In genomic region chr1:41868241-41868953, GRCh38 we compare ENCODE assay signal across 9 cellular contexts. TPM values are rescaled to one million over a fixed set of nuclear protein-coding genes. Genes with fewer than 3 reads are reported as not detected.
DNase-seq lines count a peak whose midpoint lies in the region; ATAC-seq and TF ChIP-seq lines count a peak whose summit lies in the region.
"Had no signal": no experiment of that assay in that cellular context is flagged by ENCODE, and none has a peak within 500 bp of the region (broad histone marks: within the 10 kb centered on the region; RNA-seq: fewer than 3 reads in every experiment).

No MANE protein-coding gene starts in this region.

- H3K9me3 Mint-ChIP-seq in endodermal cell = no peaks in the 10 kb centered on the region
- H3K9me3 Mint-ChIP-seq: immature natural killer cell had no signal

- no peak overlapping the region for H3K27ac Mint-ChIP-seq in endodermal cell

- DNase-seq in GM13977 (ENCODE audit: low spot score) (peak; percentile 56), NB4 (ENCODE audit: low read depth) (peak; percentile 44), endodermal cell (no peak), NCI-H510A (lab: John Stamatoyannopoulos, UW) (no peak), KG1 (lab: John Stamatoyannopoulos, UW) (no peak), SK-N-DZ (ENCODE audit: low spot score) (no peak), H4 (ENCODE audit: low spot score) (no peak)

- ATAC-seq in GM21576 (IDR thresholded peaks at IDR 0.05; ENCODE audit: unreplicated experiment) = peak; percentile 78

- TF ChIP-seq CTCF in GM13977 (IDR thresholded peaks at IDR 0.05; ENCODE audit: extremely low read depth, insufficient read depth, missing control alignments) (peak; percentile 55), NB4 (IDR thresholded peaks at IDR 0.05; ENCODE audit: low read depth, low read length) (peak; percentile 25), endodermal cell (conservative IDR thresholded peaks at IDR 0.05) (peak; percentile 47)

- WGBS in endodermal cell (ENCODE audit: insufficient coverage in 1 of 2, insufficient read length in 1 of 2), 2 experiments = 92 to 100% methylated on average over 3 to 6 of the region's 6 CpGs

- no peak overlapping the region for H3K27ac ChIP-seq in endodermal cell (ENCODE audit: low read depth, low read length)

- peaks cover 24% of the 10 kb centered on the region for H3K27me3 ChIP-seq in endodermal cell (ENCODE audit: control insufficient read depth, insufficient read depth, low read length, poor library complexity, severe bottlenecking)

- H3K36me3 ChIP-seq in endodermal cell (ENCODE audit: control insufficient read depth, insufficient read depth, low read length) = no peaks in the 10 kb centered on the region

- H3K4me1 Mint-ChIP-seq in endodermal cell = peaks cover 30% of the 10 kb centered on the region

- no peak for TF ChIP-seq POLR2A in NB4 (IDR thresholded peaks at IDR 0.05; ENCODE audit: extremely low read depth, insufficient read length)

- H3K9ac ChIP-seq in endodermal cell (ENCODE audit: extremely low read depth, low read length, poor library complexity, severe bottlenecking) = no peak overlapping the region

- peaks cover 23% of the 10 kb centered on the region for H3K4me1 ChIP-seq in endodermal cell (ENCODE audit: control insufficient read depth, insufficient read depth, low read length)

- H3K4me3 ChIP-seq in NB4 (ENCODE audit: low read depth, low read length) (no peak overlapping the region), endodermal cell (ENCODE audit: low read length) (no peak overlapping the region)

- H3K9me3 ChIP-seq in endodermal cell (ENCODE audit: control insufficient read depth, low read length) = no peaks in the 10 kb centered on the region

- H3K36me3 Mint-ChIP-seq in endodermal cell (ENCODE audit: low read depth) = no peaks in the 10 kb centered on the region
- H3K36me3 Mint-ChIP-seq: immature natural killer cell had no signal

- in situ Hi-C loops in GM13977 (cut with MboI; ENCODE audit: low pct_unique_long_range_greater_than_20kb, low sequenced_read_pairs, unreplicated experiment) = no loop called here

- H3K27me3 Mint-ChIP-seq in endodermal cell (ENCODE audit: insufficient read depth) = peaks cover 39% of the 10 kb centered on the region

- H3K4me3 Mint-ChIP-seq in endodermal cell = no peak overlapping the region
- H3K4me3 Mint-ChIP-seq: immature natural killer cell had no signal

RNA-seq across cellular contexts. Expression of gene HIVEP3, which starts 50.3 kb away (rescaled TPM):
- under 1 TPM; 0.13 to 0.99 TPM for total RNA-seq in endodermal cell
- polyA plus RNA-seq in endodermal cell (2013, experiment 1 of 2) = 0.82 TPM
- polyA plus RNA-seq in endodermal cell (2013, experiment 2 of 2) = 1.1 TPM
- 0.52 and 1.8 TPM in 2 replicates for polyA plus RNA-seq in SK-N-DZ (2014; cell fraction: cytosol; rRNA removed)
- 0.33 and 0.89 TPM in 2 replicates for polyA plus RNA-seq in SK-N-DZ (2014; cell fraction: nucleus; rRNA removed)
- 2.1 and 3.1 TPM in 2 replicates for total RNA-seq in H4 (2014; rRNA removed; shearing (Covaris generic))

Comparison
In these comparisons a context has a peak if more than half of its experiments do, and no peak if none do; other contexts are left out.
1. DNase-seq: peak in GM13977 (single experiment) and NB4 (single experiment); none in endodermal cell (single experiment), NCI-H510A (single experiment), KG1 (single experiment), SK-N-DZ (single experiment) and H4 (single experiment).
2. Peak in every context shown above with its lines, with median percentiles within 50 percentile points of each other: CTCF ChIP-seq.